In genomic region chr7:40604601-40605438, GRCh38 we compare ENCODE assay signal across 7 cellular contexts.
DNase-seq lines count a peak whose midpoint lies in the region; ATAC-seq, FAIRE-seq and TF ChIP-seq lines count a peak whose summit lies in the region.

No MANE protein-coding gene starts in this region.

- ATAC-seq in GM19452 (IDR thresholded peaks at IDR 0.05; ENCODE audit: unreplicated experiment) (peak; percentile 80), HG03565 (IDR thresholded peaks at IDR 0.05; ENCODE audit: unreplicated experiment) (peak; percentile 71), heart left ventricle (peak; percentile 58 to 88 (median 86))

- H3K27ac ChIP-seq in heart left ventricle, result no peak overlapping the region

- in situ Hi-C loops in G401 (cut with HindIII; ENCODE audit: low sequenced_read_pairs), result no loop called here

- DNase-seq in G401 (ENCODE audit: low spot score), result peak; percentile 74
- peak; percentile 19 to 75 (median 54) for DNase-seq in heart left ventricle
- peak; percentile 10 for DNase-seq in pulmonary artery endothelial cell (ENCODE audit: low read depth, low spot score)
- no peak for DNase-seq in RCC 7860 (ENCODE audit: low spot score)

- no peak overlapping the region for H3K4me3 ChIP-seq in WI38 (ENCODE audit: low read depth, low read length)
- no peak overlapping the region for H3K4me3 ChIP-seq in heart left ventricle

- H3K9me3 ChIP-seq in heart left ventricle, result peaks cover 0 to 6% (median 0%) of the 10 kb centered on the region in 12 donors

- no peak for FAIRE-seq in RCC 7860 (lab: Jason Lieb, UNC)

- 34 to 38% (median 35%) methylated on average over 17 of the region's 17 CpGs for WGBS in heart left ventricle, 4 donors

- peaks cover 0 to 6% (median 0%) of the 10 kb centered on the region in 12 donors for H3K4me1 ChIP-seq in heart left ventricle

- intact Hi-C loops in heart left ventricle (cut with DNase I), result loop anchor here in 9 of 10 donors (2.0 to 10.0 kb wide), 8 partner anchors 270 to 1100 kb away; partner anchors contain the start of gene INHBA (in 1 of the 9)

- TF ChIP-seq CTCF in WI38 (IDR thresholded peaks at IDR 0.05; ENCODE audit: low read depth, low read length), result peak; percentile 82
- peak; percentile 40 to 71 (median 57) for TF ChIP-seq CTCF in heart left ventricle (IDR thresholded peaks at IDR 0.05)

- no peaks in the 10 kb centered on the region for H3K27me3 ChIP-seq in heart left ventricle

- H3K36me3 ChIP-seq in heart left ventricle, result no peaks in the 10 kb centered on the region

- no peak for TF ChIP-seq POLR2A in heart left ventricle (IDR thresholded peaks at IDR 0.05)
